22 cellular contexts compared by ENCODE assay signal in the genomic region with DNA sequence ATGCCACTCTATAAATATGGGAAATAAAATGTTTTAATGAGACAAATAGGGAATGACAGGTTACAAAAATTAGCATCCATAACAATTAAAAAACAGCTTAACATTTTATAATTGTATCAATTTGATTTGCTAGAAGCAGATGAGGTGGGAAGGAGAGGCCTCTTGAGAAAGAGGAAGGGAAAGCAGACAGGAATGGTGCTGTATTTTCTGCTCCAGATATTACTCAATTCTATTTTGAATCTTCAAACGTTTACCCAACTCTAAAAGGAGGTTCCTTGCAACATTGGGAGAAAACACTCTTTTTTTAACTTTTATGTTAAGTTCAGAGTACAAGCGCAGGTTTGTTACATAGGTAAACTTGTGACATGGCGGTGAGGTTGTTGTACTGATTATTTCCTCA. TPM values are rescaled to one million over a fixed set of nuclear protein-coding genes. Genes with fewer than 3 reads are reported as not detected.
"Had no signal": no experiment of that assay in that cellular context is flagged by ENCODE, and none has a peak within 500 bp of the region (broad histone marks: within the 10 kb centered on the region; RNA-seq: fewer than 3 reads in every experiment).

No MANE protein-coding gene starts in this region.

- H3K4me2 ChIP-seq: hepatocyte, neural progenitor cell had no signal

- H3K9ac ChIP-seq: neural progenitor cell had no signal

- H3K4me1 ChIP-seq: neural progenitor cell, psoas muscle, right lobe of liver, suprapubic skin, transverse colon had no signal

- H3K9me3 ChIP-seq: psoas muscle, right lobe of liver, suprapubic skin, transverse colon had no signal

- H3K4me3 ChIP-seq: hepatocyte, neural progenitor cell, psoas muscle, right lobe of liver, suprapubic skin, transverse colon had no signal

- H3K27ac ChIP-seq: hepatocyte, neural progenitor cell, psoas muscle, right lobe of liver, suprapubic skin, transverse colon had no signal

- H3K36me3 ChIP-seq: neural progenitor cell, right lobe of liver, suprapubic skin, transverse colon had no signal

- DNase-seq: activated CD4-positive, alpha-beta memory T cell treated with anti-CD3 and anti-CD28 coated beads, Interleukin-2, amount 10 ng/mL, durations not matched to agents 7 days and 5 days; activated CD4-positive, alpha-beta T cell treated with anti-CD3 and anti-CD28 coated beads for 48 hours; activated CD8-positive, alpha-beta memory T cell treated with anti-CD3 and anti-CD28 coated beads, Interleukin-2, amount 10 ng/mL, durations not matched to agents 7 days and 5 days; activated naive CD4-positive, alpha-beta T cell; activated naive CD8-positive, alpha-beta T cell treated with anti-CD3 and anti-CD28 coated beads for 36 hours; amygdala; caudate nucleus; effector memory CD8-positive, alpha-beta T cell; left cardiac atrium; mesendoderm; naive thymus-derived CD4-positive, alpha-beta T cell; psoas muscle; right lobe of liver; small intestine; stimulated activated CD4-positive, alpha-beta T cell treated with anti-CD3 and anti-CD28 coated beads, Interleukin-15, amount 100 ng/mL, for 24 hours; stimulated activated CD4-positive, alpha-beta T cell treated with anti-CD3 and anti-CD28 coated beads, Interleukin-2, amount 100 ng/mL, for 48 hours; transverse colon had no signal

- H3K27me3 ChIP-seq: hepatocyte, neural progenitor cell, right lobe of liver, transverse colon had no signal

- ATAC-seq: activated CD8-positive, alpha-beta memory T cell treated with anti-CD3 and anti-CD28 coated beads, Interleukin-2, amount 10 ng/mL, durations not matched to agents 7 days and 5 days; activated T-helper 17 cell treated with anti-CD3 and anti-CD28 coated beads, Interleukin-2, amount 50 U/mL, for 72 hours; effector memory CD8-positive, alpha-beta T cell; left cardiac atrium; naive thymus-derived CD4-positive, alpha-beta T cell; psoas muscle; right lobe of liver; WTC11 had no signal

RNA-seq across cellular contexts. Expression of a gene that starts 44.9 kb away (rescaled TPM):
- total RNA-seq: activated CD4-positive, alpha-beta memory T cell treated with anti-CD3 and anti-CD28 coated beads, Interleukin-2, amount 10 ng/mL, durations not matched to agents 7 days and 5 days; activated CD8-positive, alpha-beta memory T cell treated with anti-CD3 and anti-CD28 coated beads, Interleukin-2, amount 10 ng/mL, durations not matched to agents 7 days and 5 days; activated naive CD8-positive, alpha-beta T cell treated with anti-CD3 and anti-CD28 coated beads for 36 hours; activated T-helper 17 cell treated with anti-CD3 and anti-CD28 coated beads, Interleukin-2, amount 50 U/mL, for 72 hours; naive thymus-derived CD4-positive, alpha-beta T cell had no signal
